8 cellular contexts compared by ENCODE assay signal in the genomic region with DNA sequence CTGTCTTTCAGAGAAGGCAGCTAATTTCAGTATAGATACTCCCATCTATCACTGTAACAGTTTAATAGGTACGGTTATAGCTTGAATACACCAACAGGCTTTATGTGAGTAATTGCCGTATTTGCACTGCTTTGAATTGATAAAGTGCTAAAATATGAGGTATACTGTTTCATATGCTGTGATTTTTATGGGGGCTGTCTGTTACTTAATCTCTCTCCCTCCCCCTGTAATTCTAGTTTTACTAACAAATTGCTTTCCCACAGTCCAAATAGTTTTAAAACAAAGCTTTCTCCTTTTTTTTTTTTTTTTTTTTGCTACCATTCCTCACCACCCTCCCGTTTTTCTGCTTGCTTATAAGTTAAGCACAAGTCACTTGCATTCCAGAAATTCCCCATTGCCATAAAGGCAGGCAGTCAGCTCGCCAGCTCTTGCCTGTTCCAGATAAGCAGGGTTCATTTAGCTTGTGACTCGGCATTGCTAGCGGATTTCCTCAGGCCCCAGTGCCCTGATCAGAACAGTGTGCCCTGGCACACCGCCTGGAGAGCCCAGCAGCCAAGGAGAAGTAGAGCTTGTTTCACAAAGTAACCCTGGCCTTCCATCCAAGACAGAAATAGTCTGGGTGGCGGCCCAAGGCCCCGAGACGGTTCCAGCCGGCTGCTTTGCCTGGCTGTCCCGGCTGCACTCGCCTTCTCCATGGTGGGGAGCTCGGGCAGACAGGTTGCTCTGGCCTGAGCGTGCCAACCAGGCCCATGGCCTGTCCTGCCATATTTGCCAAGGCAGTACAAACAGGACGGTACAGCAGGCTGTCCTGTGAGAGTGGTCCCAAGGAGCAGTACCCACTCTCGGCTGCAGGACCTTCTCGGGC. TPM values are rescaled to one million over a fixed set of nuclear protein-coding genes. Genes with fewer than 3 reads are reported as not detected.
DNase-seq lines count a peak whose midpoint lies in the region; ATAC-seq and TF ChIP-seq lines count a peak whose summit lies in the region.

No MANE protein-coding gene starts in this region.

- TF ChIP-seq POLR2A in Peyer's patch (IDR thresholded peaks at IDR 0.05): no peak

- ATAC-seq in GM21786 (IDR thresholded peaks at IDR 0.05; ENCODE audit: unreplicated experiment) (no peak), GM21528 (IDR thresholded peaks at IDR 0.05; ENCODE audit: low FRiP score, unreplicated experiment) (no peak)

- H3K4me3 ChIP-seq in Peyer's patch: no peak overlapping the region
- no peak overlapping the region for H3K4me3 ChIP-seq in mesendoderm (ENCODE audit: low read length)

- no peak overlapping the region for H4K5ac ChIP-seq in mesendoderm (ENCODE audit: low read length)

- H3K27me3 ChIP-seq in Peyer's patch (no peaks in the 10 kb centered on the region), mesendoderm (ENCODE audit: insufficient read depth, low read length, poor library complexity) (no peaks in the 10 kb centered on the region)

- H3K4me1 ChIP-seq in Peyer's patch (peaks cover 0 to 40% (median 2%) of the 10 kb centered on the region in 4 donors), mesendoderm (ENCODE audit: control insufficient read depth, low read depth, low read length) (peaks cover 35% of the 10 kb centered on the region)

- peak overlapping the region in 3 of 4 donors; percentile 48 to 66 (median 55) for H3K27ac ChIP-seq in Peyer's patch
- H3K27ac ChIP-seq in epithelial cell of prostate: peak overlapping the region; percentile 67
- H3K27ac ChIP-seq in mesendoderm (ENCODE audit: low read depth, low read length): peak overlapping the region; percentile 81

- no peaks in the 10 kb centered on the region for H3K79me2 ChIP-seq in mesendoderm (ENCODE audit: control insufficient read depth, insufficient read depth, low read length)

- H2BK120ac ChIP-seq in mesendoderm (ENCODE audit: low read depth, low read length): peak overlapping the region; percentile 63

- no peak overlapping the region for H4K8ac ChIP-seq in mesendoderm (ENCODE audit: low read depth, low read length)

- H2BK5ac ChIP-seq in mesendoderm (ENCODE audit: low read length): peak overlapping the region; percentile 64

- peaks cover 7% of the 10 kb centered on the region for H3K79me1 ChIP-seq in mesendoderm (ENCODE audit: low read length)

- no peaks in the 10 kb centered on the region for H3K9me3 ChIP-seq in Peyer's patch

- DNase-seq in Ammon's horn (ENCODE audit: low spot score): peak; percentile 92
- peak; percentile 35 to 83 (median 66) for DNase-seq in Peyer's patch
- DNase-seq in epithelial cell of prostate (ENCODE audit: low read depth, low spot score): peak; percentile 22
- peak; percentile 97 for DNase-seq in mesendoderm
- DNase-seq in ureter (ENCODE audit: low spot score): peak; percentile 91
- no peak for DNase-seq in SHP77 treated with DMSO at 0.1 percent for 48 hours (lab: John Stamatoyannopoulos, UW)

- no peak for TF ChIP-seq CTCF in Peyer's patch (IDR thresholded peaks at IDR 0.05)

- WGBS in mesendoderm (ENCODE audit: extremely low coverage, insufficient coverage, low lambda C conversion rate): no CpG with 5 or more reads among the region's 18 CpGs

- no peak overlapping the region for H2BK15ac ChIP-seq in mesendoderm (replicated peaks; ENCODE audit: low read depth)

- H3K18ac ChIP-seq in mesendoderm (ENCODE audit: low read length): peak overlapping the region; percentile 77

- peak overlapping the region; percentile 99 for H3K4ac ChIP-seq in mesendoderm (ENCODE audit: low read depth, low read length)

- no peaks in the 10 kb centered on the region for H3K36me3 ChIP-seq in Peyer's patch
- no peaks in the 10 kb centered on the region for H3K36me3 ChIP-seq in mesendoderm (ENCODE audit: control insufficient read depth, insufficient read depth, low read length)

- H3K9ac ChIP-seq in mesendoderm (ENCODE audit: low read length): peak overlapping the region; percentile 32

- peak overlapping the region; percentile 7 for H3K23ac ChIP-seq in mesendoderm (ENCODE audit: low read length)

- H3K56ac ChIP-seq in mesendoderm (ENCODE audit: low read length): peak overlapping the region; percentile 75

- H2AK5ac ChIP-seq in mesendoderm (ENCODE audit: low read length): no peak overlapping the region

- H3K4me2 ChIP-seq in mesendoderm (ENCODE audit: low read length): no peak overlapping the region

RNA-seq across cellular contexts. Expression of gene NPAS1, which starts 43.5 kb away (rescaled TPM):
- total RNA-seq in Peyer's patch (not detected), ureter (not detected)
- 2.4 TPM for polyA plus RNA-seq in mesendoderm (2013, experiment 1 of 2)
- 2.5 TPM for polyA plus RNA-seq in mesendoderm (2013, experiment 2 of 2)
